ENCODE assay signal across 8 cellular contexts in the genomic region with DNA sequence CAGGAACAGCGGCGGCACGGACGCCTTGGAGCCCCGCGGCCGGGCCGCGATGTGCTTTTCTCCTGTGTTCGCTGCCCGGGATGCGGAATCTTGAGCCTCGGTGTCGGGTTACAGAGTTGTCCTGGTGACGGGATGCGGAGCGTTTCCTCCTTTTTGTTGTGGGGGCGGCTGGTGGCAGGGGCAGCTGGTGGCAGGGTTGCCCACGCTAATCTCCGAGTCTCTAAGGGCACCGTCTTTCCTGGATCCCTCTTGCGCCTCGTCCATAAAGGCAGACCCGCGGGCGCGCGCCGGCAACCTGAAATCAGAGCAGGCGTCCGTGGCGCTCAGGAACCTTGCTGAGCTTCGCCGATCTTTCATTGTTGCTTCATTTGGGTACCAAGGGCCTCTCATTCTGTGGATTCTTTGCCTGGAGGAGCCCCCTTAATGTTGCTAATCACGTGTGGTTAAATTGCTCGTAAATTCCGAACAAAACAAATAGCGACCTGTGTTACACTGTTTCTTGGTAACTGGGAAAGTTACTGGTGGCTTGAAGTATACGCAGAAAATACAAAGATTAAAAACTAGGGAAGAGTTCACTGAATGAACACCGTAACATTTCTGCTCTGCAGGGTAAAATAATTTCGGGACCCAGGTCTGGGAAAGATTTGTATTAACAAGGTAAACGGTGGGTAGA. TPM values are rescaled to one million over a fixed set of nuclear protein-coding genes. Genes with fewer than 3 reads are reported as not detected.
DNase-seq lines count a peak whose midpoint lies in the region; ATAC-seq, FAIRE-seq and TF ChIP-seq lines count a peak whose summit lies in the region.

No MANE protein-coding gene starts in this region.

- no peak for FAIRE-seq in GM19239 (lab: Jason Lieb, UNC)

- 1 to 5% (median 1%) methylated on average over 11 to 42 of the region's 42 CpGs for WGBS in adrenal gland, 4 donors

- H3K4me3 Mint-ChIP-seq in IgD-negative memory B cell: peak overlapping the region; percentile 90 to 99 (median 96)

- intact Hi-C loops in adrenal gland (cut with DNase I): loop anchor here in 1 of 2 donors (10.0 kb wide), 1 partner anchor 213 kb away; no protein-coding TSS in a partner anchor
- intact Hi-C loops in cardiac septum (cut with DNase I): loop anchor here (2.0 kb wide), 1 partner anchor 437 kb away; the partner anchor contains the start of gene TSC22D2

- peak overlapping the region; percentile 88 for H2AFZ ChIP-seq in parathyroid adenoma

- no peaks in the 10 kb centered on the region for H3K9me3 Mint-ChIP-seq in IgD-negative memory B cell

- H3K27me3 Mint-ChIP-seq in IgD-negative memory B cell: peaks cover 9% of the 10 kb centered on the region

- peaks cover 2% of the 10 kb centered on the region for H3K36me3 Mint-ChIP-seq in IgD-negative memory B cell

- peak overlapping the region; percentile 92 to 96 (median 92) for H3K27ac Mint-ChIP-seq in IgD-negative memory B cell

- H3K4me1 ChIP-seq in RWPE2 (ENCODE audit: insufficient read depth, poor library complexity, severe bottlenecking): peaks cover 16% of the 10 kb centered on the region
- peaks cover 6 to 30% of the 10 kb centered on the region in 2 donors for H3K4me1 ChIP-seq in adrenal gland (replicated peaks in 1 of 2)
- H3K4me1 ChIP-seq in parathyroid adenoma: no peaks in the 10 kb centered on the region

- H3K4me1 Mint-ChIP-seq in IgD-negative memory B cell: peaks cover 5 to 18% (median 15%) of the 10 kb centered on the region in 3 donors

- H3K79me2 ChIP-seq in parathyroid adenoma: peaks cover under 1% of the 10 kb centered on the region

- H3K9ac ChIP-seq in parathyroid adenoma: no peak overlapping the region

- ATAC-seq in RWPE2 (ENCODE audit: low read depth): peak; percentile 49

- H3K27ac ChIP-seq in RWPE2 (ENCODE audit: poor library complexity, severe bottlenecking): peak overlapping the region; percentile 87
- peak overlapping the region in 4 of 5 donors; percentile 65 to 94 (median 84) for H3K27ac ChIP-seq in adrenal gland
- peak overlapping the region; percentile 86 for H3K27ac ChIP-seq in parathyroid adenoma

- TF ChIP-seq CTCF in RWPE2 (IDR thresholded peaks at IDR 0.05; ENCODE audit: poor library complexity, severe bottlenecking): no peak
- no peak for TF ChIP-seq CTCF in adrenal gland (IDR thresholded peaks at IDR 0.05)
- TF ChIP-seq CTCF in parathyroid adenoma (IDR thresholded peaks at IDR 0.05): no peak

- H3K36me3 ChIP-seq in RWPE2 (ENCODE audit: low read depth) (peaks cover 24% of the 10 kb centered on the region), adrenal gland (replicated peaks in 1 of 2) (no peaks in the 10 kb centered on the region), parathyroid adenoma (ENCODE audit: control insufficient read depth, insufficient read depth, low read length) (no peaks in the 10 kb centered on the region)

- H3K9me3 ChIP-seq in RWPE2 (ENCODE audit: severe bottlenecking) (no peaks in the 10 kb centered on the region), adrenal gland (replicated peaks in 1 of 3) (no peaks in the 10 kb centered on the region), parathyroid adenoma (ENCODE audit: control insufficient read depth, low read length) (no peaks in the 10 kb centered on the region)

- H3K27me3 ChIP-seq in RWPE2 (ENCODE audit: insufficient read depth, poor library complexity, severe bottlenecking): no peaks in the 10 kb centered on the region
- H3K27me3 ChIP-seq in adrenal gland: no peaks in the 10 kb centered on the region
- no peaks in the 10 kb centered on the region for H3K27me3 ChIP-seq in parathyroid adenoma (ENCODE audit: control insufficient read depth, insufficient read depth, low read length)

- H3K4me3 ChIP-seq in RWPE2 (ENCODE audit: severe bottlenecking): peak overlapping the region; percentile 93
- peak overlapping the region; percentile 28 to 94 (median 54) for H3K4me3 ChIP-seq in adrenal gland
- H3K4me3 ChIP-seq in parathyroid adenoma (ENCODE audit: low read depth, low read length): peak overlapping the region; percentile 70

- TF ChIP-seq POLR2A in adrenal gland (IDR thresholded peaks at IDR 0.05): no peak

- H3K4me2 ChIP-seq in parathyroid adenoma (ENCODE audit: low read length): peak overlapping the region; percentile 65

- DNase-seq in 8988T: peak; percentile 38
- peak; percentile 12 for DNase-seq in GM19239 (ENCODE audit: insufficient read length, low spot score)
- DNase-seq in RWPE2 (ENCODE audit: low spot score): peak; percentile 68
- peak; percentile 47 to 75 (median 60) for DNase-seq in adrenal gland
- DNase-seq in cardiac septum (ENCODE audit: low spot score): peak; percentile 78
- DNase-seq in mesenteric fat pad (ENCODE audit: low spot score): no peak

RNA-seq across cellular contexts. Expression of gene PFN2, which starts 0.8 kb away (rescaled TPM):
- polyA plus RNA-seq in IgD-negative memory B cell (2.8 TPM), adrenal gland (100 to 1,000 TPM in 1 of 3 donors, 10 to 100 TPM in 2; 28.6 to 148 (median 35.2) TPM)
- total RNA-seq in adrenal gland (10 to 100 TPM; 13.4 to 65.3 (median 43.4) TPM), cardiac septum (84.8 TPM), mesenteric fat pad (33.9 TPM)
